1 cellular context compared by ENCODE assay signal in the genomic region with DNA sequence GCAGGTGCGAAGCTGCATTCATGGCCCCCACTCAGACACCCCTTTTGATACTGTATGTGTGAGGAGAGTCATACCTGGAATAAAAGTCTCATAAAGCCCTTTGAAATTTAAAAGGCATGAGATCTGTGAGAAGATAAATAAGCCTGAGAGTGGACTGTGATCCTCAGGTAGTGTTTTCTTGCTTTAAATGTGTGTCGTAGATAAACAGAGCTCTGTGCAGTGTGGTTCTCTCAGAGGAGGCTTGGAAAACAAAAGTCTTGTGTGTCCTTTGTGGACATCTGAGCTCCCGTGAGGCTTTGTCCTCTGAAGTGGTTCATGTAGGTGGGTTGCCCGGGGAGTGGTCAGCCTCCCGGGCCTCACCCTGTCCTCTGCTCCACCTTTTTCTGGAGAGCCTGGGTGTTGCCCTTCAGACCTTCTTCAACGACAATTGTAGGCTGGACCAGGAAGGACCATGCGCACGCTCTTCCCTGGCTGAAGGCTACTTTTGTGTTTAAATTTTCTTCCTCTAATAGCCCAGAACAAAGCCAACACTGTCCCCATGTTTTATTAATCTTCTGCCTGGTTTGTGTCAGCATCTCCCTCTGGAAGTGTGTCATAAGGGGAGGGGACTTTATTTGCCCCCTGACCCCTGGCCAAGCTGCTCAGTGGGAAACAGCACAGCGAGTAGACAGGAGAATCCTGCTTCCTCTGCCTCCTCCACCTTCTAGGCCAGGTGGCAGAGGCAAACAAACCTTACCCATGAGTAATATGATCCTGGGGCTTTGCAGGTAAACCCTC.
TF ChIP-seq lines count a peak whose summit lies in the region.

No MANE protein-coding gene starts in this region.

TF ChIP-seq in HepG2, 621 proteins besides CTCF, POLR2A, EP300 and RAD21 (continued from another document and continues in another):
- TF ChIP-seq, protein P1, sequence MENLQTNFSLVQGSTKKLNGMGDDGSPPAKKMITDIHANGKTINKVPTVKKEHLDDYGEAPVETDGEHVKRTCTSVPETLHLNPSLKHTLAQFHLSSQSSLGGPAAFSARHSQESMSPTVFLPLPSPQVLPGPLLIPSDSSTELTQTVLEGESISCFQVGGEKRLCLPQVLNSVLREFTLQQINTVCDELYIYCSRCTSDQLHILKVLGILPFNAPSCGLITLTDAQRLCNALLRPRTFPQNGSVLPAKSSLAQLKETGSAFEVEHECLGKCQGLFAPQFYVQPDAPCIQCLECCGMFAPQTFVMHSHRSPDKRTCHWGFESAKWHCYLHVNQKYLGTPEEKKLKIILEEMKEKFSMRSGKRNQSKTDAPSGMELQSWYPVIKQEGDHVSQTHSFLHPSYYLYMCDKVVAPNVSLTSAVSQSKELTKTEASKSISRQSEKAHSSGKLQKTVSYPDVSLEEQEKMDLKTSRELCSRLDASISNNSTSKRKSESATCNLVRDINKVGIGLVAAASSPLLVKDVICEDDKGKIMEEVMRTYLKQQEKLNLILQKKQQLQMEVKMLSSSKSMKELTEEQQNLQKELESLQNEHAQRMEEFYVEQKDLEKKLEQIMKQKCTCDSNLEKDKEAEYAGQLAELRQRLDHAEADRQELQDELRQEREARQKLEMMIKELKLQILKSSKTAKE (CRISPR knock-in tag; IDR thresholded peaks at IDR 0.05; ENCODE audit: borderline replicate concordance): no peak; the same call in 1 of the 2 replicates
- TF ChIP-seq ZNF614 (CRISPR knock-in tag; IDR thresholded peaks at IDR 0.05; ENCODE audit: borderline replicate concordance) (peak; percentile 46), HCFC1 (IDR thresholded peaks at IDR 0.05; ENCODE audit: low read depth, low read length) (no peak), FOSL1 (CRISPR knock-in tag; IDR thresholded peaks at IDR 0.05; ENCODE audit: borderline replicate concordance) (no peak), HIVEP1 (CRISPR knock-in tag; IDR thresholded peaks at IDR 0.05) (peak; percentile 63; the same call in 1 of the 2 replicates), NFKBIZ (CRISPR knock-in tag; IDR thresholded peaks at IDR 0.05) (0 out of 2 replicates have a peak, but pooled peaks have one; percentile 62), ZNF333 (CRISPR knock-in tag; IDR thresholded peaks at IDR 0.05; ENCODE audit: borderline replicate concordance) (0 out of 2 replicates have a peak, but pooled peaks have one; percentile 6), ZSCAN29 (CRISPR knock-in tag; conservative IDR thresholded peaks at IDR 0.05) (0 out of 2 replicates have a peak, but pooled peaks have one; percentile 33), ZNF224 (CRISPR knock-in tag; IDR thresholded peaks at IDR 0.05) (no peak), NFRKB (IDR thresholded peaks at IDR 0.05) (no peak), AKAP8 (CRISPR knock-in tag; IDR thresholded peaks at IDR 0.05) (no peak; the same call in 1 of the 2 replicates), ZMYM4 (CRISPR knock-in tag; IDR thresholded peaks at IDR 0.05) (peak; percentile 42), SMARCE1 (IDR thresholded peaks at IDR 0.05; ENCODE audit: borderline replicate concordance) (no peak), RAD51 (IDR thresholded peaks at IDR 0.05; ENCODE audit: borderline replicate concordance) (no peak), ZNF430 (CRISPR knock-in tag; IDR thresholded peaks at IDR 0.05) (peak; percentile 56), ESRRA (CRISPR knock-in tag; IDR thresholded peaks at IDR 0.05; ENCODE audit: low read depth) (peak; percentile 24; the same call in 1 of the 2 replicates), RFXANK (CRISPR knock-in tag; IDR thresholded peaks at IDR 0.05) (0 out of 2 replicates have a peak, but pooled peaks have one; percentile 15), SIN3A (IDR thresholded peaks at IDR 0.05; ENCODE audit: borderline replicate concordance, low read depth, low read length) (0 out of 2 replicates have a peak, but pooled peaks have one; percentile 37), MZF1 (CRISPR knock-in tag; IDR thresholded peaks at IDR 0.05; ENCODE audit: borderline replicate concordance) (no peak), GABPA (IDR thresholded peaks at IDR 0.05; ENCODE audit: low read depth, low read length) (no peak), GABPA (CRISPR knock-in tag; IDR thresholded peaks at IDR 0.05; ENCODE audit: low read depth) (peak; percentile 32; the same call in 1 of the 2 replicates), ZNF205 (CRISPR knock-in tag; IDR thresholded peaks at IDR 0.05) (peak; percentile 98), HDAC6 (IDR thresholded peaks at IDR 0.05; ENCODE audit: low read depth, low read length) (no peak), ZNF777 (CRISPR knock-in tag; IDR thresholded peaks at IDR 0.05) (peak; percentile 27; the same call in 1 of the 2 replicates), ZFY (CRISPR knock-in tag; IDR thresholded peaks at IDR 0.05) (peak; percentile 54), MBD4 (IDR thresholded peaks at IDR 0.05; ENCODE audit: borderline replicate concordance, low read length) (no peak), GATAD1 (CRISPR knock-in tag; IDR thresholded peaks at IDR 0.05) (no peak; the same call in 1 of the 2 replicates), ZNF230 (CRISPR knock-in tag; IDR thresholded peaks at IDR 0.05) (no peak), DNMT1 (CRISPR knock-in tag; IDR thresholded peaks at IDR 0.05) (no peak), FOXJ3 (CRISPR knock-in tag; IDR thresholded peaks at IDR 0.05; ENCODE audit: borderline replicate concordance) (peak; percentile 90), RXRA (CRISPR knock-in tag; IDR thresholded peaks at IDR 0.05) (peak; percentile 91), AHR (CRISPR knock-in tag; IDR thresholded peaks at IDR 0.05) (no peak), GFI1 (CRISPR knock-in tag; IDR thresholded peaks at IDR 0.05; ENCODE audit: borderline replicate concordance) (peak; percentile 76), ZNF282 (IDR thresholded peaks at IDR 0.05; ENCODE audit: partially characterized antibody) (no peak)
- TF ChIP-seq, protein P2, sequence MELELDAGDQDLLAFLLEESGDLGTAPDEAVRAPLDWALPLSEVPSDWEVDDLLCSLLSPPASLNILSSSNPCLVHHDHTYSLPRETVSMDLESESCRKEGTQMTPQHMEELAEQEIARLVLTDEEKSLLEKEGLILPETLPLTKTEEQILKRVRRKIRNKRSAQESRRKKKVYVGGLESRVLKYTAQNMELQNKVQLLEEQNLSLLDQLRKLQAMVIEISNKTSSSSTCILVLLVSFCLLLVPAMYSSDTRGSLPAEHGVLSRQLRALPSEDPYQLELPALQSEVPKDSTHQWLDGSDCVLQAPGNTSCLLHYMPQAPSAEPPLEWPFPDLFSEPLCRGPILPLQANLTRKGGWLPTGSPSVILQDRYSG (CRISPR knock-in tag; IDR thresholded peaks at IDR 0.05): no peak; the same call in 1 of the 2 replicates
- TF ChIP-seq, protein P3, sequence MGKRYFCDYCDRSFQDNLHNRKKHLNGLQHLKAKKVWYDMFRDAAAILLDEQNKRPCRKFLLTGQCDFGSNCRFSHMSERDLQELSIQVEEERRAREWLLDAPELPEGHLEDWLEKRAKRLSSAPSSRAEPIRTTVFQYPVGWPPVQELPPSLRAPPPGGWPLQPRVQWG (CRISPR knock-in tag; IDR thresholded peaks at IDR 0.05; ENCODE audit: borderline replicate concordance, low read depth): no peak
- TF ChIP-seq, protein P4, sequence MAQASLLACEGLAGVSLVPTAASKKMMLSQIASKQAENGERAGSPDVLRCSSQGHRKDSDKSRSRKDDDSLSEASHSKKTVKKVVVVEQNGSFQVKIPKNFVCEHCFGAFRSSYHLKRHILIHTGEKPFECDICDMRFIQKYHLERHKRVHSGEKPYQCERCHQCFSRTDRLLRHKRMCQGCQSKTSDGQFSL (CRISPR knock-in tag; IDR thresholded peaks at IDR 0.05): no peak
- TF ChIP-seq, protein P5, sequence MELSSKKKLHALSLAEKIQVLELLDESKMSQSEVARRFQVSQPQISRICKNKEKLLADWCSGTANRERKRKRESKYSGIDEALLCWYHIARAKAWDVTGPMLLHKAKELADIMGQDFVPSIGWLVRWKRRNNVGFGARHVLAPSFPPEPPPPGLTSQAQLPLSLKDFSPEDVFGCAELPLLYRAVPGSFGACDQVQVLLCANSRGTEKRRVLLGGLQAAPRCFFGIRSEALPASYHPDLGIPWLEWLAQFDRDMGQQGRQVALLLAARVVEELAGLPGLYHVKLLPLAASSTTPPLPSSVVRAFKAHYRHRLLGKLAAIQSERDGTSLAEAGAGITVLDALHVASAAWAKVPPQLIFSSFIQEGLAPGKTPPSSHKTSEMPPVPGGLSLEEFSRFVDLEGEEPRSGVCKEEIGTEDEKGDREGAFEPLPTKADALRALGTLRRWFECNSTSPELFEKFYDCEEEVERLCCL (CRISPR knock-in tag; IDR thresholded peaks at IDR 0.05; ENCODE audit: borderline replicate concordance): no peak
- TF ChIP-seq, protein P6, sequence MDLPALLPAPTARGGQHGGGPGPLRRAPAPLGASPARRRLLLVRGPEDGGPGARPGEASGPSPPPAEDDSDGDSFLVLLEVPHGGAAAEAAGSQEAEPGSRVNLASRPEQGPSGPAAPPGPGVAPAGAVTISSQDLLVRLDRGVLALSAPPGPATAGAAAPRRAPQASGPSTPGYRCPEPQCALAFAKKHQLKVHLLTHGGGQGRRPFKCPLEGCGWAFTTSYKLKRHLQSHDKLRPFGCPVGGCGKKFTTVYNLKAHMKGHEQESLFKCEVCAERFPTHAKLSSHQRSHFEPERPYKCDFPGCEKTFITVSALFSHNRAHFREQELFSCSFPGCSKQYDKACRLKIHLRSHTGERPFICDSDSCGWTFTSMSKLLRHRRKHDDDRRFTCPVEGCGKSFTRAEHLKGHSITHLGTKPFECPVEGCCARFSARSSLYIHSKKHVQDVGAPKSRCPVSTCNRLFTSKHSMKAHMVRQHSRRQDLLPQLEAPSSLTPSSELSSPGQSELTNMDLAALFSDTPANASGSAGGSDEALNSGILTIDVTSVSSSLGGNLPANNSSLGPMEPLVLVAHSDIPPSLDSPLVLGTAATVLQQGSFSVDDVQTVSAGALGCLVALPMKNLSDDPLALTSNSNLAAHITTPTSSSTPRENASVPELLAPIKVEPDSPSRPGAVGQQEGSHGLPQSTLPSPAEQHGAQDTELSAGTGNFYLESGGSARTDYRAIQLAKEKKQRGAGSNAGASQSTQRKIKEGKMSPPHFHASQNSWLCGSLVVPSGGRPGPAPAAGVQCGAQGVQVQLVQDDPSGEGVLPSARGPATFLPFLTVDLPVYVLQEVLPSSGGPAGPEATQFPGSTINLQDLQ (CRISPR knock-in tag; IDR thresholded peaks at IDR 0.05): 0 out of 2 replicates have a peak, but pooled peaks have one; percentile 75
- TF ChIP-seq, protein P7, sequence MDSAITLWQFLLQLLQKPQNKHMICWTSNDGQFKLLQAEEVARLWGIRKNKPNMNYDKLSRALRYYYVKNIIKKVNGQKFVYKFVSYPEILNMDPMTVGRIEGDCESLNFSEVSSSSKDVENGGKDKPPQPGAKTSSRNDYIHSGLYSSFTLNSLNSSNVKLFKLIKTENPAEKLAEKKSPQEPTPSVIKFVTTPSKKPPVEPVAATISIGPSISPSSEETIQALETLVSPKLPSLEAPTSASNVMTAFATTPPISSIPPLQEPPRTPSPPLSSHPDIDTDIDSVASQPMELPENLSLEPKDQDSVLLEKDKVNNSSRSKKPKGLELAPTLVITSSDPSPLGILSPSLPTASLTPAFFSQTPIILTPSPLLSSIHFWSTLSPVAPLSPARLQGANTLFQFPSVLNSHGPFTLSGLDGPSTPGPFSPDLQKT (CRISPR knock-in tag; IDR thresholded peaks at IDR 0.05; ENCODE audit: borderline replicate concordance): no peak
- TF ChIP-seq, protein P8, sequence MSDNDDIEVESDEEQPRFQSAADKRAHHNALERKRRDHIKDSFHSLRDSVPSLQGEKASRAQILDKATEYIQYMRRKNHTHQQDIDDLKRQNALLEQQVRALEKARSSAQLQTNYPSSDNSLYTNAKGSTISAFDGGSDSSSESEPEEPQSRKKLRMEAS (IDR thresholded peaks at IDR 0.05): peak; percentile 60
- TF ChIP-seq, protein P9, sequence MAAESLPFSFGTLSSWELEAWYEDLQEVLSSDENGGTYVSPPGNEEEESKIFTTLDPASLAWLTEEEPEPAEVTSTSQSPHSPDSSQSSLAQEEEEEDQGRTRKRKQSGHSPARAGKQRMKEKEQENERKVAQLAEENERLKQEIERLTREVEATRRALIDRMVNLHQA (CRISPR knock-in tag; IDR thresholded peaks at IDR 0.05): no peak
- TF ChIP-seq, protein P10, sequence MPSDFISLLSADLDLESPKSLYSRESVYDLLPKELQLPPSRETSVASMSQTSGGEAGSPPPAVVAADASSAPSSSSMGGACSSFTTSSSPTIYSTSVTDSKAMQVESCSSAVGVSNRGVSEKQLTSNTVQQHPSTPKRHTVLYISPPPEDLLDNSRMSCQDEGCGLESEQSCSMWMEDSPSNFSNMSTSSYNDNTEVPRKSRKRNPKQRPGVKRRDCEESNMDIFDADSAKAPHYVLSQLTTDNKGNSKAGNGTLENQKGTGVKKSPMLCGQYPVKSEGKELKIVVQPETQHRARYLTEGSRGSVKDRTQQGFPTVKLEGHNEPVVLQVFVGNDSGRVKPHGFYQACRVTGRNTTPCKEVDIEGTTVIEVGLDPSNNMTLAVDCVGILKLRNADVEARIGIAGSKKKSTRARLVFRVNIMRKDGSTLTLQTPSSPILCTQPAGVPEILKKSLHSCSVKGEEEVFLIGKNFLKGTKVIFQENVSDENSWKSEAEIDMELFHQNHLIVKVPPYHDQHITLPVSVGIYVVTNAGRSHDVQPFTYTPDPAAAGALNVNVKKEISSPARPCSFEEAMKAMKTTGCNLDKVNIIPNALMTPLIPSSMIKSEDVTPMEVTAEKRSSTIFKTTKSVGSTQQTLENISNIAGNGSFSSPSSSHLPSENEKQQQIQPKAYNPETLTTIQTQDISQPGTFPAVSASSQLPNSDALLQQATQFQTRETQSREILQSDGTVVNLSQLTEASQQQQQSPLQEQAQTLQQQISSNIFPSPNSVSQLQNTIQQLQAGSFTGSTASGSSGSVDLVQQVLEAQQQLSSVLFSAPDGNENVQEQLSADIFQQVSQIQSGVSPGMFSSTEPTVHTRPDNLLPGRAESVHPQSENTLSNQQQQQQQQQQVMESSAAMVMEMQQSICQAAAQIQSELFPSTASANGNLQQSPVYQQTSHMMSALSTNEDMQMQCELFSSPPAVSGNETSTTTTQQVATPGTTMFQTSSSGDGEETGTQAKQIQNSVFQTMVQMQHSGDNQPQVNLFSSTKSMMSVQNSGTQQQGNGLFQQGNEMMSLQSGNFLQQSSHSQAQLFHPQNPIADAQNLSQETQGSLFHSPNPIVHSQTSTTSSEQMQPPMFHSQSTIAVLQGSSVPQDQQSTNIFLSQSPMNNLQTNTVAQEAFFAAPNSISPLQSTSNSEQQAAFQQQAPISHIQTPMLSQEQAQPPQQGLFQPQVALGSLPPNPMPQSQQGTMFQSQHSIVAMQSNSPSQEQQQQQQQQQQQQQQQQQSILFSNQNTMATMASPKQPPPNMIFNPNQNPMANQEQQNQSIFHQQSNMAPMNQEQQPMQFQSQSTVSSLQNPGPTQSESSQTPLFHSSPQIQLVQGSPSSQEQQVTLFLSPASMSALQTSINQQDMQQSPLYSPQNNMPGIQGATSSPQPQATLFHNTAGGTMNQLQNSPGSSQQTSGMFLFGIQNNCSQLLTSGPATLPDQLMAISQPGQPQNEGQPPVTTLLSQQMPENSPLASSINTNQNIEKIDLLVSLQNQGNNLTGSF (CRISPR knock-in tag; IDR thresholded peaks at IDR 0.05): 0 out of 2 replicates have a peak, but pooled peaks have one; percentile 37
